ENCODE assay signal across 16 cellular contexts in genomic region chr15:49904296-49904695, GRCh38.
"Had no signal": no experiment of that assay in that cellular context is flagged by ENCODE, and none has a peak within 500 bp of the region (broad histone marks: within the 10 kb centered on the region; RNA-seq: fewer than 3 reads in every experiment).

No MANE protein-coding gene starts in this region.

- H3K4me1 Mint-ChIP-seq: activated naive CD4-positive, alpha-beta T cell treated with anti-CD3 and anti-CD28 coated beads, Interleukin-2, amount 10 ng/mL, durations not matched to agents 7 days and 5 days; memory B cell; T-helper 17 cell had no signal

- DNase-seq: activated CD4-positive, alpha-beta T cell treated with anti-CD3 and anti-CD28 coated beads, Interleukin-2, amount 50 U/mL, for 1 hour; activated CD4-positive, CD25-positive, alpha-beta regulatory T cell; activated naive CD4-positive, alpha-beta T cell treated with anti-CD3 and anti-CD28 coated beads, Interleukin-2, amount 10 ng/mL, durations not matched to agents 7 days and 5 days; adrenal gland; foreskin melanocyte; head of caudate nucleus; spleen; stimulated activated CD4-positive, alpha-beta T cell treated with anti-CD3 and anti-CD28 coated beads, Interleukin-2, amount 100 ng/mL, for 24 hours; stimulated activated naive CD4-positive, alpha-beta T cell; T-helper 17 cell had no signal

- H3K4me3 Mint-ChIP-seq: activated naive CD4-positive, alpha-beta T cell treated with anti-CD3 and anti-CD28 coated beads, Interleukin-2, amount 10 ng/mL, durations not matched to agents 7 days and 5 days; memory B cell; neural crest cell; T-helper 17 cell had no signal

- H3K27me3 Mint-ChIP-seq: activated naive CD4-positive, alpha-beta T cell treated with anti-CD3 and anti-CD28 coated beads, Interleukin-2, amount 10 ng/mL, durations not matched to agents 7 days and 5 days; memory B cell had no signal

- H3K36me3 ChIP-seq: adrenal gland, right atrium auricular region, thoracic aorta had no signal

- H3K9me3 ChIP-seq: adrenal gland, right atrium auricular region, spleen, thoracic aorta had no signal

- H3K27me3 ChIP-seq: adrenal gland, right atrium auricular region, spleen had no signal

- H3K36me3 Mint-ChIP-seq: activated naive CD4-positive, alpha-beta T cell treated with anti-CD3 and anti-CD28 coated beads, Interleukin-2, amount 10 ng/mL, durations not matched to agents 7 days and 5 days; memory B cell had no signal

- H3K4me3 ChIP-seq: adrenal gland, right atrium auricular region, SK-N-MC, spleen, thoracic aorta had no signal

- H3K27ac Mint-ChIP-seq: activated naive CD4-positive, alpha-beta T cell treated with anti-CD3 and anti-CD28 coated beads, Interleukin-2, amount 10 ng/mL, durations not matched to agents 7 days and 5 days; activated T-helper 2 cell treated with anti-CD3 and anti-CD28 coated beads, Interferon-gamma antibody, Interleukin-2, Interleukin-4, amounts not matched to agents 10 μg/mL and 5 μg/mL and 100 μg/mL, durations not matched to agents 14 hours and 24 hours and 36 hours; memory B cell; T-helper 17 cell had no signal

- H3K9me3 Mint-ChIP-seq: activated naive CD4-positive, alpha-beta T cell treated with anti-CD3 and anti-CD28 coated beads, Interleukin-2, amount 10 ng/mL, durations not matched to agents 7 days and 5 days; activated T-helper 2 cell treated with anti-CD3 and anti-CD28 coated beads, Interferon-gamma antibody, Interleukin-2, Interleukin-4, amounts not matched to agents 10 μg/mL and 5 μg/mL and 100 μg/mL, durations not matched to agents 14 hours and 24 hours and 36 hours; memory B cell; neural crest cell had no signal

- H3K27ac ChIP-seq: SK-N-MC had no signal
